In the genomic region with DNA sequence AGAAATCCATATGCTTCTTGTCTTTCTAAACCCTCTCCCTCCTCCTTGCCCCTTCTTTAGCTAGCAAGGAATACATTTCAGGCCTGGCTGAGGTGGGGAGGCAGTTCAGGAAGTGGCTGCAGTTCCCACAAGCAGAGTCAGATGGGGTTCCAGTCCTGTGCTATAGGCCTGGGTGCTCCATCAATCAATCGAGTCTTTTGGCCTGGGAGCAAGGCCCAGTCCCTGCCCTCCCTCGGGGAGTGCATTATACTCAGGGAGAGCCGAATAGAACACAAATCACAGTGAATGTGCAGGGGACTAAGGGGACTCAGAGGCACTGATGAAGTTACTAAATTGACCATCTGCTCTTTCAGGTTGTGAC, we compare ENCODE assay signal across 15 cellular contexts. TPM values are rescaled to one million over a fixed set of nuclear protein-coding genes. Genes with fewer than 3 reads are reported as not detected.
DNase-seq lines count a peak whose midpoint lies in the region; ATAC-seq and TF ChIP-seq lines count a peak whose summit lies in the region.
"Had no signal": no experiment of that assay in that cellular context is flagged by ENCODE, and none has a peak within 500 bp of the region (broad histone marks: within the 10 kb centered on the region; RNA-seq: fewer than 3 reads in every experiment).

No MANE protein-coding gene starts in this region.

- H3K14ac ChIP-seq in trophoblast cell (ENCODE audit: low read length): peak overlapping the region; percentile 5

- H3K4me1 Mint-ChIP-seq in activated CD4-positive, alpha-beta T cell treated with anti-CD3 and anti-CD28 coated beads, Interleukin-2, amount 10 ng/mL, durations not matched to agents 7 days and 5 days: peaks cover 59% of the 10 kb centered on the region
- peaks cover 48% of the 10 kb centered on the region for H3K4me1 Mint-ChIP-seq in activated T-helper 2 cell treated with anti-CD3 and anti-CD28 coated beads, Interferon-gamma antibody, Interleukin-2, Interleukin-4, amounts not matched to agents 10 μg/mL and 5 μg/mL and 100 μg/mL, durations not matched to agents 14 hours and 24 hours and 36 hours (ENCODE audit: low read depth)

- WGBS in trophoblast cell (ENCODE audit: extremely low coverage, insufficient coverage, insufficient read length): no CpG with 5 or more reads among the region's 3 CpGs

- no peak overlapping the region for H4K8ac ChIP-seq in trophoblast cell (ENCODE audit: low read depth, low read length)

- no peaks in the 10 kb centered on the region for H3K27me3 ChIP-seq in trophoblast cell (ENCODE audit: insufficient read depth, low read length)
- H3K27me3 ChIP-seq in PC-3 (ENCODE audit: low read length): no peaks in the 10 kb centered on the region
- H3K27me3 ChIP-seq: body of pancreas, esophagus squamous epithelium, heart left ventricle had no signal

- H4K12ac ChIP-seq in trophoblast cell (ENCODE audit: low read depth, low read length): no peak overlapping the region

- no peak overlapping the region for H3K23ac ChIP-seq in trophoblast cell (ENCODE audit: low read length)

- no peaks in the 10 kb centered on the region for H3K27me3 Mint-ChIP-seq in activated CD4-positive, alpha-beta T cell treated with anti-CD3 and anti-CD28 coated beads, Interleukin-2, amount 10 ng/mL, durations not matched to agents 7 days and 5 days
- no peaks in the 10 kb centered on the region for H3K27me3 Mint-ChIP-seq in activated T-helper 2 cell treated with anti-CD3 and anti-CD28 coated beads, Interferon-gamma antibody, Interleukin-2, Interleukin-4, amounts not matched to agents 10 μg/mL and 5 μg/mL and 100 μg/mL, durations not matched to agents 14 hours and 24 hours and 36 hours (ENCODE audit: low read depth)

- H4K91ac ChIP-seq in trophoblast cell (ENCODE audit: low read depth, low read length): peak overlapping the region; percentile 5

- H3K9me3 ChIP-seq in trophoblast cell (ENCODE audit: insufficient read depth, low read depth, low read length) (no peaks in the 10 kb centered on the region), PC-3 (ENCODE audit: low read length) (no peaks in the 10 kb centered on the region)
- H3K9me3 ChIP-seq: body of pancreas, esophagus squamous epithelium, heart left ventricle, prostate gland had no signal

- no peak overlapping the region for H2BK12ac ChIP-seq in trophoblast cell (ENCODE audit: low read length)

- peaks cover 10 to 12% of the 10 kb centered on the region in 2 experiments for H3K4me1 ChIP-seq in trophoblast cell (ENCODE audit: control insufficient read depth in 1 of 2, insufficient read depth in 2 of 2, low read length in 2 of 2)
- H3K4me1 ChIP-seq in PC-3 (ENCODE audit: insufficient read depth, low read length): peaks cover 6% of the 10 kb centered on the region; the same call in 1 of the 2 replicates
- H3K4me1 ChIP-seq: prostate gland had no signal

- no peak overlapping the region for H2AFZ ChIP-seq in trophoblast cell (ENCODE audit: insufficient read depth, low read length, poor library complexity)
- no peak overlapping the region for H2AFZ ChIP-seq in PC-3 (ENCODE audit: low read length)

- H3K36me3 Mint-ChIP-seq in activated CD4-positive, alpha-beta T cell treated with anti-CD3 and anti-CD28 coated beads, Interleukin-2, amount 10 ng/mL, durations not matched to agents 7 days and 5 days (ENCODE audit: low read depth): no peaks in the 10 kb centered on the region
- H3K36me3 Mint-ChIP-seq in activated T-helper 2 cell treated with anti-CD3 and anti-CD28 coated beads, Interferon-gamma antibody, Interleukin-2, Interleukin-4, amounts not matched to agents 10 μg/mL and 5 μg/mL and 100 μg/mL, durations not matched to agents 14 hours and 24 hours and 36 hours (ENCODE audit: low read depth): no peaks in the 10 kb centered on the region

- no peak overlapping the region for H2BK5ac ChIP-seq in trophoblast cell (ENCODE audit: low read depth, low read length, poor library complexity)

- no peak overlapping the region for H2AK5ac ChIP-seq in trophoblast cell (ENCODE audit: low read length)

- no peaks in the 10 kb centered on the region for H3K9me2 ChIP-seq in PC-3 (replicated peaks; ENCODE audit: low read length)

- H3K79me1 ChIP-seq in trophoblast cell (ENCODE audit: low read length): no peaks in the 10 kb centered on the region

- H3K18ac ChIP-seq in trophoblast cell (ENCODE audit: low read length): peak overlapping the region; percentile 12

- no peaks in the 10 kb centered on the region for H3K36me3 ChIP-seq in trophoblast cell (ENCODE audit: control insufficient read depth in 1 of 2, insufficient read depth in 2 of 2, low read length in 2 of 2)
- H3K36me3 ChIP-seq in PC-3 (ENCODE audit: low read depth, low read length): no peaks in the 10 kb centered on the region
- H3K36me3 ChIP-seq: esophagus squamous epithelium, heart left ventricle, prostate gland had no signal

- no peak overlapping the region for H3K4ac ChIP-seq in trophoblast cell (ENCODE audit: low read depth, low read length)

- in situ Hi-C loops in KBM-7 (cut with MboI; ENCODE audit: low pct_unique_long_range_greater_than_20kb, low sequenced_read_pairs): no loop called here

- H3K27ac ChIP-seq in trophoblast cell (ENCODE audit: low read depth, low read length): no peak overlapping the region
- no peak overlapping the region for H3K27ac ChIP-seq in PC-3 (ENCODE audit: low read length)
- H3K27ac ChIP-seq: body of pancreas, prostate gland had no signal

- no peaks in the 10 kb centered on the region for H3F3A ChIP-seq in PC-3 (ENCODE audit: low read length, unreplicated experiment)

- no peak for TF ChIP-seq CTCF in PC-3 (conservative IDR thresholded peaks at IDR 0.05; ENCODE audit: low read depth, low read length)

- peak overlapping the region; percentile 8 for H3K4me3 Mint-ChIP-seq in activated CD4-positive, alpha-beta T cell treated with anti-CD3 and anti-CD28 coated beads, Interleukin-2, amount 10 ng/mL, durations not matched to agents 7 days and 5 days
- no peak overlapping the region for H3K4me3 Mint-ChIP-seq in activated T-helper 2 cell treated with anti-CD3 and anti-CD28 coated beads, Interferon-gamma antibody, Interleukin-2, Interleukin-4, amounts not matched to agents 10 μg/mL and 5 μg/mL and 100 μg/mL, durations not matched to agents 14 hours and 24 hours and 36 hours (ENCODE audit: low read depth)

- no peak for ATAC-seq in PC-3
- no peak for ATAC-seq in HG03135 (IDR thresholded peaks at IDR 0.05; ENCODE audit: unreplicated experiment)

- no peak overlapping the region for H3K9ac ChIP-seq in trophoblast cell (ENCODE audit: low read length)
- no peak overlapping the region for H3K9ac ChIP-seq in PC-3 (ENCODE audit: low read length)

- H3K9me3 Mint-ChIP-seq in activated CD4-positive, alpha-beta T cell treated with anti-CD3 and anti-CD28 coated beads, Interleukin-2, amount 10 ng/mL, durations not matched to agents 7 days and 5 days: no peaks in the 10 kb centered on the region
- H3K9me3 Mint-ChIP-seq in activated T-helper 2 cell treated with anti-CD3 and anti-CD28 coated beads, Interferon-gamma antibody, Interleukin-2, Interleukin-4, amounts not matched to agents 10 μg/mL and 5 μg/mL and 100 μg/mL, durations not matched to agents 14 hours and 24 hours and 36 hours: no peaks in the 10 kb centered on the region

- CTCF ChIA-PET in activated CD4-positive, alpha-beta T cell treated with anti-CD3 and anti-CD28 coated beads, Interleukin-2, amount 10 ng/mL, durations not matched to agents 7 days and 5 days (lab: Charles Lee): interaction anchor here (1.0 to 2.5 kb wide), 7 partner anchors 11 to 282 kb away, joined by 3 to 6 read pairs (median 4); no protein-coding TSS in a partner anchor
- CTCF ChIA-PET in PC-3 (lab: Charles Lee): interaction anchor here (0.6 kb wide), 1 partner anchor 139 kb away, joined by 3 read pairs; no protein-coding TSS in a partner anchor

- POLR2A ChIA-PET in activated CD4-positive, alpha-beta T cell treated with anti-CD3 and anti-CD28 coated beads, Interleukin-2, amount 10 ng/mL, durations not matched to agents 7 days and 5 days (lab: Charles Lee): no interaction called here
- POLR2A ChIA-PET in PC-3 (lab: Charles Lee; ENCODE audit: unreplicated experiment): no interaction called here

- intact Hi-C loops in activated T-helper 2 cell treated with anti-CD3 and anti-CD28 coated beads, Interferon-gamma antibody, Interleukin-2, Interleukin-4, amounts not matched to agents 10 μg/mL and 5 μg/mL and 100 μg/mL, durations not matched to agents 14 hours and 24 hours and 36 hours (cut with micrococcal nuclease): loop anchor here (1.0 to 10.0 kb wide), 11 partner anchors 21 to 387 kb away; partner anchors contain the start of genes DAPK2, HERC1, SNX22 and USP3
- intact Hi-C loops in PC-3 (cut with micrococcal nuclease): loop anchor here (1.0 to 5.0 kb wide), 3 partner anchors 139 to 279 kb away; no protein-coding TSS in a partner anchor

- no peaks in the 10 kb centered on the region for H3K79me2 ChIP-seq in trophoblast cell (ENCODE audit: control insufficient read depth, insufficient read depth, low read length, poor library complexity)
- H3K79me2 ChIP-seq in PC-3 (ENCODE audit: low read length): no peaks in the 10 kb centered on the region

- H3K27ac Mint-ChIP-seq in activated CD4-positive, alpha-beta T cell treated with anti-CD3 and anti-CD28 coated beads, Interleukin-2, amount 10 ng/mL, durations not matched to agents 7 days and 5 days: peak overlapping the region; percentile 90
- peak overlapping the region; percentile 41 for H3K27ac Mint-ChIP-seq in activated T-helper 2 cell treated with anti-CD3 and anti-CD28 coated beads, Interferon-gamma antibody, Interleukin-2, Interleukin-4, amounts not matched to agents 10 μg/mL and 5 μg/mL and 100 μg/mL, durations not matched to agents 14 hours and 24 hours and 36 hours

- H3K4me3 ChIP-seq in trophoblast cell (ENCODE audit: low read depth, low read length) (no peak overlapping the region), PC-3 (ENCODE audit: low read length) (no peak overlapping the region)
- H3K4me3 ChIP-seq: body of pancreas, esophagus squamous epithelium, heart left ventricle, prostate gland had no signal

- no peaks in the 10 kb centered on the region for H4K20me1 ChIP-seq in PC-3 (ENCODE audit: low read length)

- no peak for DNase-seq in activated CD4-positive, alpha-beta T cell treated with anti-CD3 and anti-CD28 coated beads, Interleukin-2, amount 10 ng/mL, durations not matched to agents 7 days and 5 days
- DNase-seq in activated CD4-positive, alpha-beta T cell treated with anti-CD3 and anti-CD28 coated beads, Interleukin-2, amount 50 U/mL, for 4 hours: no peak
- peak; percentile 49 for DNase-seq in KBM-7
- DNase-seq in activated T-helper 2 cell treated with anti-CD3 and anti-CD28 coated beads, Interferon-gamma antibody, Interleukin-2, Interleukin-4, amounts not matched to agents 10 μg/mL and 5 μg/mL and 100 μg/mL, durations not matched to agents 14 hours and 24 hours and 36 hours (ENCODE audit: low spot score): no peak
- no peak for DNase-seq in trophoblast cell
- no peak for DNase-seq in superior temporal gyrus (ENCODE audit: extremely low spot score)
- no peak for DNase-seq in PC-3
- DNase-seq: activated effector memory CD4-positive, alpha-beta T cell treated with anti-CD3 and anti-CD28 coated beads, Interleukin-2, amount 50 U/mL, for 16 hours; RPMI8226; stimulated activated CD4-positive, alpha-beta T cell treated with anti-CD3 and anti-CD28 coated beads, Interleukin-15, amount 100 ng/mL, for 24 hours had no signal

- BruUV-seq in PC-3 (replicated peaks; lab: Mats Ljungman, UMichigan): no TSS peak

- H3K4me2 ChIP-seq in trophoblast cell (ENCODE audit: low read length) (no peak overlapping the region), PC-3 (ENCODE audit: low read length) (no peak overlapping the region)

- no peak overlapping the region for H2BK120ac ChIP-seq in trophoblast cell (ENCODE audit: insufficient read depth, low read length, poor library complexity)

RNA-seq across cellular contexts. Expression of gene HERC1, which starts 58.0 kb away (rescaled TPM):
- total RNA-seq in activated CD4-positive, alpha-beta T cell treated with anti-CD3 and anti-CD28 coated beads, Interleukin-2, amount 10 ng/mL, durations not matched to agents 7 days and 5 days: 100 to 1,000 TPM; 100 to 105 TPM
- total RNA-seq in activated T-helper 2 cell treated with anti-CD3 and anti-CD28 coated beads, Interferon-gamma antibody, Interleukin-2, Interleukin-4, amounts not matched to agents 10 μg/mL and 5 μg/mL and 100 μg/mL, durations not matched to agents 14 hours and 24 hours and 36 hours: 64.2 and 72.3 TPM in 2 replicates
- 29.8 and 34.2 TPM in 2 replicates for polyA plus RNA-seq in trophoblast cell (2013)
- 40.8 and 46.4 TPM in 2 replicates for total RNA-seq in PC-3 (2014; rRNA removed)
